Comparison of ENCODE assay signal across 8 cellular contexts in the genomic region with DNA sequence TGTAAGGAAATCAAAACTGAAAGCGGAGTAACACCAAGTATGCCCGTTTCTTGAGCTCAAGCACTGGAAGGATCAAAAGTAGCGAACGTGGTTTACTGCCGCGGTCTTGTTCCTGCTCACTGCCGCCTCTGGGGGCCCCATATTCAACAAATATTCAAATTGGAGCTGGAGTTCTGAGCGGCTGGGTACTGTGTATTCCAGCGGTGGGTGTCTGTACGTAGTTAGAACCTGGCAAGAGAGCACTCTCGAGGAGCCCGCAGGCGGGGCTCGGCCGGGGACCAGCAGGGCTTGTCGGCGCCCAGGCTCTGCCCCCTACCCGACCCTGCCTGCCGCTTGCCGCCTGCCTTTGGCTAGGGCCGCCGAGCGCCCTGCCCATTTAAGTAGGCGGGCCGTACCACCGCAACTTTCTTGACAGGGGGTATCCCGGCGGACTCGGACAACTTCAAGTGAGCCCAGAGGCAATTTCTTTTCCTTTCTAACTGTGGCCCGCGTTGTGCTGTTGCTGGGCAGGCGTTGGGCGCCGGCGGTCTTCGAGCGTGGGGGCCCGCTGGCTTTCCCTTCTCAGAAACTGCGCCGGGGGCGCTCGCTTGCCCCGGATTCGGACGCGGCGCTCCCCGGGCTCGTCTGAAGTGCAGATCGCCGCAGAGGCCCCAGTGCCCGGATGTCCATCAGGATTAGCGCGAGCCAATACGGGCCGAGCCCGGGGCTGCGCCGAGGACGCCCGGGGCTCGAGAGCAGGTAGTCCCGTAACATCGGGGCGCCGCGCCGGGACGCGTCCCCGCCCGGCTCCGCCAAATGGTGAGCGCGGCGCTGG.
DNase-seq lines count a peak whose midpoint lies in the region; ATAC-seq and TF ChIP-seq lines count a peak whose summit lies in the region.

No MANE protein-coding gene starts in this region.

- no peaks in the 10 kb centered on the region for H3K36me3 Mint-ChIP-seq in naive thymus-derived CD4-positive, alpha-beta T cell
- no peaks in the 10 kb centered on the region for H3K36me3 Mint-ChIP-seq in stimulated activated memory B cell treated with anti-CD40 and anti-IgM and Interleukin-4, amounts not matched to agents 10 μg/mL and 1 μg/mL and 100 μg/mL, for 72 hours

- peak; percentile 62 for ATAC-seq in GM21786 (IDR thresholded peaks at IDR 0.05; ENCODE audit: unreplicated experiment)
- peak; percentile 96 for ATAC-seq in Panc1
- ATAC-seq in naive thymus-derived CD4-positive, alpha-beta T cell = peak; percentile 88
- peak; percentile 95 for ATAC-seq in stimulated activated memory B cell treated with anti-CD40 and anti-IgM and Interleukin-4, amounts not matched to agents 10 μg/mL and 1 μg/mL and 100 μg/mL, for 72 hours

- H3K27me3 ChIP-seq in KMS-11 (ENCODE audit: insufficient read depth, low read depth) (no peaks in the 10 kb centered on the region), Panc1 (ENCODE audit: control insufficient read depth, insufficient read depth, low read length) (no peaks in the 10 kb centered on the region)
- H3K27me3 ChIP-seq in naive thymus-derived CD4-positive, alpha-beta T cell (ENCODE audit: control insufficient read depth in 2 of 2, insufficient read depth in 2 of 2, low read length in 2 of 2) = no peaks in the 10 kb centered on the region

- H4K20me1 ChIP-seq in KMS-11 (ENCODE audit: insufficient read depth) = peaks cover 2% of the 10 kb centered on the region; the same call in 1 of the 2 replicates

- H3K27ac Mint-ChIP-seq in naive thymus-derived CD4-positive, alpha-beta T cell = peak overlapping the region; percentile 95 to 99 (median 98)
- H3K27ac Mint-ChIP-seq in stimulated activated memory B cell treated with anti-CD40 and anti-IgM and Interleukin-4, amounts not matched to agents 10 μg/mL and 1 μg/mL and 100 μg/mL, for 72 hours = peak overlapping the region; percentile 94

- BruUV-seq in Panc1 (replicated peaks; lab: Mats Ljungman, UMichigan) = no TSS peak

- intact Hi-C loops in Panc1 (cut with micrococcal nuclease; ENCODE audit: unreplicated experiment) = loop anchor here (2.0 kb wide), 1 partner anchor 72 kb away; the partner anchor contains the start of gene AFF1
- intact Hi-C loops in naive thymus-derived CD4-positive, alpha-beta T cell (cut with micrococcal nuclease) = loop anchor here (1.0 to 10.0 kb wide), 22 partner anchors 16 to 1816 kb away; partner anchors contain the start of genes KLHL8 (in 2 of the 2), NUDT9 (in 2 of the 2), PPM1K (in 2 of the 2) and AFF1 (in 1 of the 2)

- H3K36me3 ChIP-seq in KMS-11 (ENCODE audit: insufficient read depth) = no peaks in the 10 kb centered on the region
- H3K36me3 ChIP-seq in Panc1 (ENCODE audit: control insufficient read depth, insufficient read depth, low read length) = no peaks in the 10 kb centered on the region; the same call in 1 of the 2 replicates
- H3K36me3 ChIP-seq in naive thymus-derived CD4-positive, alpha-beta T cell (ENCODE audit: control insufficient read depth in 2 of 3, insufficient read depth in 3 of 3, low read length in 3 of 3) = peaks cover 0 to 9% (median 0%) of the 10 kb centered on the region in 3 experiments

- H3K27me3 Mint-ChIP-seq in naive thymus-derived CD4-positive, alpha-beta T cell = no peaks in the 10 kb centered on the region
- no peaks in the 10 kb centered on the region for H3K27me3 Mint-ChIP-seq in stimulated activated memory B cell treated with anti-CD40 and anti-IgM and Interleukin-4, amounts not matched to agents 10 μg/mL and 1 μg/mL and 100 μg/mL, for 72 hours

- H3K4me1 ChIP-seq in KMS-11 (ENCODE audit: low read depth, poor library complexity, severe bottlenecking) (peaks cover 70% of the 10 kb centered on the region), Panc1 (ENCODE audit: control insufficient read depth, insufficient read depth, low read length) (peaks cover 21% of the 10 kb centered on the region)
- H3K4me1 ChIP-seq in naive thymus-derived CD4-positive, alpha-beta T cell (ENCODE audit: control insufficient read depth in 2 of 2, insufficient read depth in 2 of 2, low read length in 2 of 2) = peaks cover 25 to 26% of the 10 kb centered on the region in 2 donors

- POLR2A ChIA-PET in Panc1 (lab: Charles Lee) = interaction anchor here (0.6 to 1.3 kb wide), 3 partner anchors 23 to 1269 kb away, joined by 3 to 4 read pairs (median 3); partner anchors contain the start of gene AFF1
- POLR2A ChIA-PET in naive thymus-derived CD4-positive, alpha-beta T cell (lab: Charles Lee) = interaction anchor here (0.6 to 7.5 kb wide), 30 partner anchors 8 to 1278 kb away, joined by 3 to 193 read pairs (median 4); partner anchors contain the start of genes AFF1, HSD17B11, KLHL8 and NUDT9

- peak overlapping the region; percentile 5 for H2AFZ ChIP-seq in KMS-11 (ENCODE audit: low read depth)

- H3K4me3 ChIP-seq in KMS-11 (IDR thresholded peaks at IDR 0.05; ENCODE audit: insufficient read depth, low read depth, low read length) = peak overlapping the region; percentile 97
- peak overlapping the region; percentile 69 to 84 for H3K4me3 ChIP-seq in Panc1 (ENCODE audit: low read depth in 2 of 2, low read length in 2 of 2)
- peak overlapping the region; percentile 85 for H3K4me3 ChIP-seq in naive thymus-derived CD4-positive, alpha-beta T cell (ENCODE audit: low read length)

- H3K4me1 Mint-ChIP-seq in naive thymus-derived CD4-positive, alpha-beta T cell = peaks cover 39 to 72% (median 59%) of the 10 kb centered on the region in 7 donors
- peaks cover 48% of the 10 kb centered on the region for H3K4me1 Mint-ChIP-seq in stimulated activated memory B cell treated with anti-CD40 and anti-IgM and Interleukin-4, amounts not matched to agents 10 μg/mL and 1 μg/mL and 100 μg/mL, for 72 hours

- peaks cover 78% of the 10 kb centered on the region for H3K79me2 ChIP-seq in KMS-11 (ENCODE audit: insufficient read depth, low read depth)

- peak overlapping the region; percentile 74 for H3K9ac ChIP-seq in KMS-11

- H3K9me3 ChIP-seq in Panc1 (ENCODE audit: control insufficient read depth, insufficient read depth, low read depth, low read length) = no peaks in the 10 kb centered on the region
- no peaks in the 10 kb centered on the region for H3K9me3 ChIP-seq in naive thymus-derived CD4-positive, alpha-beta T cell (ENCODE audit: control insufficient read depth in 2 of 3, low read length in 3 of 3)

- H3K9me3 Mint-ChIP-seq in naive thymus-derived CD4-positive, alpha-beta T cell = no peaks in the 10 kb centered on the region
- no peaks in the 10 kb centered on the region for H3K9me3 Mint-ChIP-seq in stimulated activated memory B cell treated with anti-CD40 and anti-IgM and Interleukin-4, amounts not matched to agents 10 μg/mL and 1 μg/mL and 100 μg/mL, for 72 hours

- peak; percentile 86 for DNase-seq in Daoy (ENCODE audit: low read depth)
- DNase-seq in Panc1 (ENCODE audit: low read depth, low spot score) = peak; percentile 59
- peak; percentile 80 for DNase-seq in activated T-helper 1 cell treated with Interleukin-2 at 50 U/mL for 16 hours (ENCODE audit: low read depth)
- peak; percentile 96 for DNase-seq in fibroblast of gingiva (ENCODE audit: low read depth)
- DNase-seq in naive thymus-derived CD4-positive, alpha-beta T cell = peak; percentile 85 to 92 (median 89)

- CTCF ChIA-PET in Panc1 (lab: Charles Lee) = interaction anchor here (0.9 kb wide), 1 partner anchor 87 kb away, joined by 3 read pairs; no protein-coding TSS in a partner anchor
- CTCF ChIA-PET in naive thymus-derived CD4-positive, alpha-beta T cell (lab: Charles Lee) = interaction anchor here (0.6 to 5.4 kb wide), 7 partner anchors 68 to 231 kb away, joined by 3 to 23 read pairs (median 5); partner anchors contain the start of gene AFF1

- in situ Hi-C loops in Panc1 (cut with HindIII; ENCODE audit: low pct_unique_long_range_greater_than_20kb, low sequenced_read_pairs) = no loop called here

- H3K27ac ChIP-seq in KMS-11 (peak overlapping the region; percentile 90), Panc1 (ENCODE audit: low read length) (peak overlapping the region; percentile 85)
- H3K27ac ChIP-seq in naive thymus-derived CD4-positive, alpha-beta T cell (ENCODE audit: low read depth, low read length) = peak overlapping the region; percentile 91

- H3K4me2 ChIP-seq in KMS-11 = peak overlapping the region; percentile 88

- peak overlapping the region; percentile 87 to 100 (median 93) for H3K4me3 Mint-ChIP-seq in naive thymus-derived CD4-positive, alpha-beta T cell
- H3K4me3 Mint-ChIP-seq in stimulated activated memory B cell treated with anti-CD40 and anti-IgM and Interleukin-4, amounts not matched to agents 10 μg/mL and 1 μg/mL and 100 μg/mL, for 72 hours = peak overlapping the region; percentile 96

- no peak; the same call in 1 of the 2 replicates for TF ChIP-seq CTCF in KMS-11 (conservative IDR thresholded peaks at IDR 0.05; ENCODE audit: low read depth, low read length)
- TF ChIP-seq CTCF in Panc1 (IDR thresholded peaks at IDR 0.05) = peak; percentile 32

Comparison
In these comparisons a context has a peak if more than half of its experiments do, and no peak if none do; other contexts are left out.
1. Peak in every context shown above with its lines: DNase-seq, ATAC-seq, H3K4me3 ChIP-seq and H3K27ac ChIP-seq.